ENCODE assay signal across 10 cellular contexts in the genomic region with DNA sequence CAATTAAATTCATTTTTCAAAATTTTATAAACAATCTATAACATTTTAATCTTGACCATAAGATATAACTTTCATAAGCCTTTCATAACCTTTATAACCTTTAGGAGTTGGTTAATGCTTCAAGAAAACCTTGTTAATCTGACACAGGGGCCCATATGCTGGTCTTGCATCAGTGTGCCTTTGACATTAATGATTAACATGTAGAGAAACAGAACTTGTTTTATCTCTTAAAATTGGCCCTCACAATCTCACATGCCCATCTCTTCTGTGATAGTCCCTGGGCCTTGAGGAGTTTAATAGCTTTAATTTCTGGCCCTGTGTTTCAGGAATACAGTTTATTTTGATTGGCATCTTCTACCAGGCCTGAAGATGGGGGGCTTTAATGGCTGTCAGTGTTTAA. TPM values are rescaled to one million over a fixed set of nuclear protein-coding genes. Genes with fewer than 3 reads are reported as not detected.
"Had no signal": no experiment of that assay in that cellular context is flagged by ENCODE, and none has a peak within 500 bp of the region (broad histone marks: within the 10 kb centered on the region; RNA-seq: fewer than 3 reads in every experiment).

No MANE protein-coding gene starts in this region.

RNA-seq across cellular contexts. Expression of gene RDH12, which starts 7.7 kb away (rescaled TPM):
- total RNA-seq: naive thymus-derived CD8-positive, alpha-beta T cell; natural killer cell treated with Interleukin-12 subunit alpha and Interleukin-12 subunit beta and Interleukin-15 and Interleukin-18, amount 100 ng/mL, for 72 hours; neural crest cell; osteocyte; pulmonary artery endothelial cell; right atrium auricular region; sigmoid colon; thoracic aorta; tibial nerve; uterus had no signal
- polyA plus RNA-seq: naive thymus-derived CD8-positive, alpha-beta T cell had no signal
